In genomic region chr15:42548258-42549051, GRCh38 we compare ENCODE assay signal across 1 cellular context.
TF ChIP-seq lines count a peak whose summit lies in the region.

Gene HAUS2, plus strand, starts transcription at chr15:42548838. Its CDS starts 35 bp downstream, at chr15:42548873.
Gene LRRC57, minus strand, starts transcription at chr15:42548793. Its CDS starts 359 bp downstream, at chr15:42548434.

TF ChIP-seq in HCT116, 20 proteins besides CTCF, POLR2A, EP300 and RAD21 (continued from another document):
- TF ChIP-seq REST (IDR thresholded peaks at IDR 0.05; ENCODE audit: low read depth) (no peak), ZFX (IDR thresholded peaks at IDR 0.05) (peak; percentile 62; the same call in 1 of the 2 replicates), SIN3A (IDR thresholded peaks at IDR 0.05; ENCODE audit: low read depth) (peak; percentile 94), YY1 (IDR thresholded peaks at IDR 0.05; ENCODE audit: extremely low read depth, insufficient replicate concordance, low read depth, low read length) (peak; percentile 85), FOSL1 (IDR thresholded peaks at IDR 0.05; ENCODE audit: low read depth) (no peak)
